ENCODE assay signal across 1 cellular context in the genomic region with DNA sequence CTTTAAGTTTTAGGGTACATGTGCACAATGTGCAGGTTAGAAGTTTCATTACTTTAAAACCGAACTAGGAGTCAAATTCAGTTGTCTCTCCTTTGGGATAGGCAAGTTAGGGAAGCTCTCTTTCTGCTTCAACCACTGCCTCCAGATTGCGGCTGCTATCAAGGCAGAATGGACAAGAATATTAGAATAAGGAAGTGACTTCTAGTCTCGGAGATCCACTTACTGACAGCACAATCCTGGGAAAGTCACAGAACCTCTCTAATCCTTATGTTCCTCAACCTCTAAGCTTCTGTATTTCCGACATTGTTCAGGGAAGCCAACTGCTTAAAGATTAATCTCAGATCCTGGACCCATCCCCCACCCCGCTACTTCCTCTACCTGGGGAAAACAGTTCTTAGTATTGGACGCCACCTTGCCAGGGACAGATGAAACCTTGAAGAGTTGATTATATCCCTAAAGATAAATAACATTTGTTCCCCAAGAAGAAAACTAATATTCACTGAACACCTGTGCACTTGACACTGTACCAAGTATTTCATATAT.
TF ChIP-seq lines count a peak whose summit lies in the region.

No MANE protein-coding gene starts in this region.

TF ChIP-seq in K562, 482 proteins besides CTCF, POLR2A, EP300 and RAD21 (continued from another document):
- TF ChIP-seq, protein P1, sequence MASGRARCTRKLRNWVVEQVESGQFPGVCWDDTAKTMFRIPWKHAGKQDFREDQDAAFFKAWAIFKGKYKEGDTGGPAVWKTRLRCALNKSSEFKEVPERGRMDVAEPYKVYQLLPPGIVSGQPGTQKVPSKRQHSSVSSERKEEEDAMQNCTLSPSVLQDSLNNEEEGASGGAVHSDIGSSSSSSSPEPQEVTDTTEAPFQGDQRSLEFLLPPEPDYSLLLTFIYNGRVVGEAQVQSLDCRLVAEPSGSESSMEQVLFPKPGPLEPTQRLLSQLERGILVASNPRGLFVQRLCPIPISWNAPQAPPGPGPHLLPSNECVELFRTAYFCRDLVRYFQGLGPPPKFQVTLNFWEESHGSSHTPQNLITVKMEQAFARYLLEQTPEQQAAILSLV (tag; IDR thresholded peaks at IDR 0.05) = no peak
- peak; percentile 31 for TF ChIP-seq BRD9 (IDR thresholded peaks at IDR 0.05; ENCODE audit: low read depth, partially characterized antibody)
- 0 out of 2 replicates have a peak, but pooled peaks have one; percentile 32 for TF ChIP-seq SMARCA4 (IDR thresholded peaks at IDR 0.05)
- peak; percentile 75; the same call in 1 of the 2 replicates for TF ChIP-seq SPI1 (IDR thresholded peaks at IDR 0.05; ENCODE audit: borderline replicate concordance, low read depth, low read length)
- peak; percentile 15; the same call in 1 of the 2 replicates for TF ChIP-seq SOX6 (IDR thresholded peaks at IDR 0.05)
- TF ChIP-seq, protein P2, sequence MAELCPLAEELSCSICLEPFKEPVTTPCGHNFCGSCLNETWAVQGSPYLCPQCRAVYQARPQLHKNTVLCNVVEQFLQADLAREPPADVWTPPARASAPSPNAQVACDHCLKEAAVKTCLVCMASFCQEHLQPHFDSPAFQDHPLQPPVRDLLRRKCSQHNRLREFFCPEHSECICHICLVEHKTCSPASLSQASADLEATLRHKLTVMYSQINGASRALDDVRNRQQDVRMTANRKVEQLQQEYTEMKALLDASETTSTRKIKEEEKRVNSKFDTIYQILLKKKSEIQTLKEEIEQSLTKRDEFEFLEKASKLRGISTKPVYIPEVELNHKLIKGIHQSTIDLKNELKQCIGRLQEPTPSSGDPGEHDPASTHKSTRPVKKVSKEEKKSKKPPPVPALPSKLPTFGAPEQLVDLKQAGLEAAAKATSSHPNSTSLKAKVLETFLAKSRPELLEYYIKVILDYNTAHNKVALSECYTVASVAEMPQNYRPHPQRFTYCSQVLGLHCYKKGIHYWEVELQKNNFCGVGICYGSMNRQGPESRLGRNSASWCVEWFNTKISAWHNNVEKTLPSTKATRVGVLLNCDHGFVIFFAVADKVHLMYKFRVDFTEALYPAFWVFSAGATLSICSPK (IDR thresholded peaks at IDR 0.05; ENCODE audit: borderline replicate concordance) = no peak
- TF ChIP-seq ZNF507 (tag; conservative IDR thresholded peaks at IDR 0.05) = peak; percentile 54
- TF ChIP-seq ZEB2 (IDR thresholded peaks at IDR 0.05) = 0 out of 2 replicates have a peak, but pooled peaks have one; percentile 47
- 0 out of 4 replicates have a peak, but pooled peaks of 1 of the 2 experiments have one; percentile 27 for TF ChIP-seq HDAC1 (IDR thresholded peaks at IDR 0.05)
- 0 out of 2 replicates have a peak, but pooled peaks have one; percentile 33 for TF ChIP-seq SMARCE1 (IDR thresholded peaks at IDR 0.05)
- TF ChIP-seq, protein P3, sequence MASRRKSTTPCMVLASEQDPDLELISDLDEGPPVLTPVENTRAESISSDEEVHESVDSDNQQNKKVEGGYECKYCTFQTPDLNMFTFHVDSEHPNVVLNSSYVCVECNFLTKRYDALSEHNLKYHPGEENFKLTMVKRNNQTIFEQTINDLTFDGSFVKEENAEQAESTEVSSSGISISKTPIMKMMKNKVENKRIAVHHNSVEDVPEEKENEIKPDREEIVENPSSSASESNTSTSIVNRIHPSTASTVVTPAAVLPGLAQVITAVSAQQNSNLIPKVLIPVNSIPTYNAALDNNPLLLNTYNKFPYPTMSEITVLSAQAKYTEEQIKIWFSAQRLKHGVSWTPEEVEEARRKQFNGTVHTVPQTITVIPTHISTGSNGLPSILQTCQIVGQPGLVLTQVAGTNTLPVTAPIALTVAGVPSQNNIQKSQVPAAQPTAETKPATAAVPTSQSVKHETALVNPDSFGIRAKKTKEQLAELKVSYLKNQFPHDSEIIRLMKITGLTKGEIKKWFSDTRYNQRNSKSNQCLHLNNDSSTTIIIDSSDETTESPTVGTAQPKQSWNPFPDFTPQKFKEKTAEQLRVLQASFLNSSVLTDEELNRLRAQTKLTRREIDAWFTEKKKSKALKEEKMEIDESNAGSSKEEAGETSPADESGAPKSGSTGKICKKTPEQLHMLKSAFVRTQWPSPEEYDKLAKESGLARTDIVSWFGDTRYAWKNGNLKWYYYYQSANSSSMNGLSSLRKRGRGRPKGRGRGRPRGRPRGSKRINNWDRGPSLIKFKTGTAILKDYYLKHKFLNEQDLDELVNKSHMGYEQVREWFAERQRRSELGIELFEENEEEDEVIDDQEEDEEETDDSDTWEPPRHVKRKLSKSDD (conservative IDR thresholded peaks at IDR 0.05; ENCODE audit: low read length) = no peak
- TF ChIP-seq DPF2 (IDR thresholded peaks at IDR 0.05) = peak; percentile 44; the same call in 1 of the 2 replicates
- no peak for TF ChIP-seq POLR3G (IDR thresholded peaks at IDR 0.05; ENCODE audit: extremely low read depth, insufficient read length, insufficient replicate concordance)
- TF ChIP-seq RCOR1 (IDR thresholded peaks at IDR 0.05; ENCODE audit: borderline replicate concordance in 1 of 2, low read depth in 2 of 2, low read length in 2 of 2) = peak in 1 of 2 experiments; percentile 24; a peak in 1 of 4 replicates
- TF ChIP-seq, protein P4, sequence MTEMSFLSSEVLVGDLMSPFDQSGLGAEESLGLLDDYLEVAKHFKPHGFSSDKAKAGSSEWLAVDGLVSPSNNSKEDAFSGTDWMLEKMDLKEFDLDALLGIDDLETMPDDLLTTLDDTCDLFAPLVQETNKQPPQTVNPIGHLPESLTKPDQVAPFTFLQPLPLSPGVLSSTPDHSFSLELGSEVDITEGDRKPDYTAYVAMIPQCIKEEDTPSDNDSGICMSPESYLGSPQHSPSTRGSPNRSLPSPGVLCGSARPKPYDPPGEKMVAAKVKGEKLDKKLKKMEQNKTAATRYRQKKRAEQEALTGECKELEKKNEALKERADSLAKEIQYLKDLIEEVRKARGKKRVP (CRISPR knock-in tag; IDR thresholded peaks at IDR 0.05) = no peak
- TF ChIP-seq ETV1 (tag; conservative IDR thresholded peaks at IDR 0.05; ENCODE audit: low read depth) = 0 out of 2 replicates have a peak, but pooled peaks have one; percentile 17
- no peak for TF ChIP-seq CC2D1A (IDR thresholded peaks at IDR 0.05)
